8 cellular contexts compared by ENCODE assay signal in the genomic region with DNA sequence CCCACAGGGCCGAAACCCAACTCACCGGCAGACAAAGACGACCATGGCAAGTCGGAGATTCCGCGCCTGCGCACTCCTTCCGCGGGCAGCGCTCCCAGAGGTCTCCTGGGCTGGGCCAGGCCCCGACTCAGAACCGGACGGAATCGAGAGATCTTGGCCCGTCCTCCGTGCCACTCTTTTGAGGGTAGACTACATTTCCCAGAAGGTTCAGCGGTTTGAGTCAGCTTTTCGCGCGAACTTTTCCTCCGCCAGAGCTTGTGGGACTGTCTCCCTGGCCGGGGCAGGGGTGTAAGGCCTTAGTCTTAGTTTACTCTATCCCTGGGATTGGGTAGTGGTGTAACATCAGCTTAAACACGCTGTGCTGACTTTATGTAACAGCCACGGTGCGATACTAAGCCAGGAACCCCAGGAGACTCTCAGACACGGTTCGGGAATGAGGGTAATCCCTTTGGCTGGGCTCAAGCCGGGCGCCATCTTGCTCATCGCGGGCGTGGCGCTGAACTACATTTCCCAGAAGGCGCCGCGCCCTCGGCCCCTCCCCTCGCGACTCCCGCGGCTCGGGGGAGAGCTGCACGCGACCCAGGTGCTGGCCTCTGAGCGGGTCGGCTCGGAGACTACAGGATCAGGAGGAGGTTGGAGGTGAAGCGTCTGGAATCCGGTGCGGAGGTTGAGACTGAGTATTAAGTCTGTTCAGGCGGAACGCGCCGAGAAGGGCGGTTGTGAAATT. TPM values are rescaled to one million over a fixed set of nuclear protein-coding genes. Genes with fewer than 3 reads are reported as not detected.
DNase-seq lines count a peak whose midpoint lies in the region; ATAC-seq and TF ChIP-seq lines count a peak whose summit lies in the region.

Gene ZNF260 (minus strand): TSS at position 78 of the 727 bp plus-strand sequence. CDS start 13,033 bp downstream, outside the sequence.

- peak within 1 kb of the TSS; percentile 96 for H3K4me3 Mint-ChIP-seq in T-helper 17 cell
- H3K4me3 Mint-ChIP-seq in progenitor cell of endocrine pancreas (ENCODE audit: low read depth), result peak within 1 kb of the TSS; percentile 97

- H3K27ac ChIP-seq in angular gyrus (ENCODE audit: low read depth, low read length), result peak within 1 kb of the TSS; percentile 96

- H3K27ac Mint-ChIP-seq in T-helper 17 cell (peak within 1 kb of the TSS; percentile 92), progenitor cell of endocrine pancreas (peak within 1 kb of the TSS; percentile 100)

- intact Hi-C loops in left ventricle myocardium superior (cut with micrococcal nuclease), result no loop called here

- no peak for TF ChIP-seq CTCF in GM13976 (IDR thresholded peaks at IDR 0.05; ENCODE audit: borderline replicate concordance, control extremely low read depth, extremely low read depth, insufficient read depth, missing control alignments)
- TF ChIP-seq CTCF in progenitor cell of endocrine pancreas (IDR thresholded peaks at IDR 0.05; ENCODE audit: unreplicated experiment), result no peak

- DNase-seq in GM13976 (ENCODE audit: low spot score) (peak; percentile 95), NCI-H1694 treated with DMSO at 0.1 percent for 48 hours (lab: John Stamatoyannopoulos, UW) (peak; percentile 93), T-helper 17 cell (peak; percentile 83 to 84 (median 83)), left ventricle myocardium superior (peak; percentile 99), progenitor cell of endocrine pancreas (ENCODE audit: low spot score, unreplicated experiment) (peak; percentile 91), ureter (ENCODE audit: low spot score) (peak; percentile 97)

- H3K4me1 Mint-ChIP-seq in T-helper 17 cell (peaks cover 10% of the 10 kb centered on the region), progenitor cell of endocrine pancreas (ENCODE audit: low read depth) (peaks cover 8% of the 10 kb centered on the region)

- ATAC-seq in HG02870 (IDR thresholded peaks at IDR 0.05; ENCODE audit: unreplicated experiment) (peak; percentile 74), T-helper 17 cell (peak; percentile 91), left ventricle myocardium superior (peak; percentile 98)

- no peaks in the 10 kb centered on the region for H3K27me3 Mint-ChIP-seq in T-helper 17 cell
- H3K27me3 Mint-ChIP-seq in progenitor cell of endocrine pancreas, result no peaks in the 10 kb centered on the region

- peaks cover 20% of the 10 kb centered on the region for H3K9me3 Mint-ChIP-seq in progenitor cell of endocrine pancreas (ENCODE audit: low read depth)

- in situ Hi-C loops in GM13976 (cut with MboI; ENCODE audit: low sequenced_read_pairs, unreplicated experiment), result no loop called here

- H3K9me3 ChIP-seq in T-helper 17 cell (ENCODE audit: control insufficient read depth, low read length, poor library complexity, severe bottlenecking), result peaks cover 5% of the 10 kb centered on the region

- H3K36me3 Mint-ChIP-seq in T-helper 17 cell (ENCODE audit: low read depth), result peaks cover 6% of the 10 kb centered on the region
- peaks cover 54% of the 10 kb centered on the region for H3K36me3 Mint-ChIP-seq in progenitor cell of endocrine pancreas (ENCODE audit: insufficient read depth)

RNA-seq across cellular contexts. Expression of gene ZNF260, which starts in this region (rescaled TPM):
- total RNA-seq in T-helper 17 cell (1 to 10 TPM; 4.6 to 5.4 TPM), left ventricle myocardium superior (7.5 TPM), progenitor cell of endocrine pancreas (38.3 and 45.4 TPM in 2 replicates), ureter (17.6 TPM)

Comparison
In these comparisons a context has a peak if more than half of its experiments do, and no peak if none do; other contexts are left out.
1. Peak in every context shown above with its lines: DNase-seq, ATAC-seq and H3K27ac ChIP-seq.